In genomic region chr13:46675016-46675415, GRCh38 we compare ENCODE assay signal across 1 cellular context.
TF ChIP-seq lines count a peak whose summit lies in the region.

No MANE protein-coding gene starts in this region.

TF ChIP-seq in HEK293, 187 proteins besides CTCF, POLR2A, EP300 and RAD21 (continued from another document):
- TF ChIP-seq, protein P1, sequence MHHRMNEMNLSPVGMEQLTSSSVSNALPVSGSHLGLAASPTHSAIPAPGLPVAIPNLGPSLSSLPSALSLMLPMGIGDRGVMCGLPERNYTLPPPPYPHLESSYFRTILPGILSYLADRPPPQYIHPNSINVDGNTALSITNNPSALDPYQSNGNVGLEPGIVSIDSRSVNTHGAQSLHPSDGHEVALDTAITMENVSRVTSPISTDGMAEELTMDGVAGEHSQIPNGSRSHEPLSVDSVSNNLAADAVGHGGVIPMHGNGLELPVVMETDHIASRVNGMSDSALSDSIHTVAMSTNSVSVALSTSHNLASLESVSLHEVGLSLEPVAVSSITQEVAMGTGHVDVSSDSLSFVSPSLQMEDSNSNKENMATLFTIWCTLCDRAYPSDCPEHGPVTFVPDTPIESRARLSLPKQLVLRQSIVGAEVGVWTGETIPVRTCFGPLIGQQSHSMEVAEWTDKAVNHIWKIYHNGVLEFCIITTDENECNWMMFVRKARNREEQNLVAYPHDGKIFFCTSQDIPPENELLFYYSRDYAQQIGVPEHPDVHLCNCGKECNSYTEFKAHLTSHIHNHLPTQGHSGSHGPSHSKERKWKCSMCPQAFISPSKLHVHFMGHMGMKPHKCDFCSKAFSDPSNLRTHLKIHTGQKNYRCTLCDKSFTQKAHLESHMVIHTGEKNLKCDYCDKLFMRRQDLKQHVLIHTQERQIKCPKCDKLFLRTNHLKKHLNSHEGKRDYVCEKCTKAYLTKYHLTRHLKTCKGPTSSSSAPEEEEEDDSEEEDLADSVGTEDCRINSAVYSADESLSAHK (tag by site-specific recombination; IDR thresholded peaks at IDR 0.05), result peak; percentile 90
- TF ChIP-seq ZNF510 (tag by site-specific recombination; IDR thresholded peaks at IDR 0.05; ENCODE audit: insufficient replicate concordance), result peak; percentile 40
- no peak for TF ChIP-seq HOXA7 (CRISPR knock-in tag; IDR thresholded peaks at IDR 0.05; ENCODE audit: borderline replicate concordance)
- TF ChIP-seq ZNF350 (tag by site-specific recombination; IDR thresholded peaks at IDR 0.05), result no peak
- TF ChIP-seq ZNF274 (IDR thresholded peaks at IDR 0.05; ENCODE audit: low read length), result no peak
- TF ChIP-seq ZNF274 (tag by site-specific recombination; IDR thresholded peaks at IDR 0.05; ENCODE audit: borderline replicate concordance), result no peak
- TF ChIP-seq TRIM28 (IDR thresholded peaks at IDR 0.05; ENCODE audit: borderline replicate concordance, low read length), result no peak
- no peak for TF ChIP-seq KLF16 (tag by site-specific recombination; IDR thresholded peaks at IDR 0.05)
- TF ChIP-seq ZNF626 (tag by site-specific recombination; IDR thresholded peaks at IDR 0.05), result no peak
- TF ChIP-seq ZNF658 (tag by site-specific recombination; IDR thresholded peaks at IDR 0.05), result no peak
- peak; percentile 46; the same call in 1 of the 2 replicates for TF ChIP-seq ZNF394 (tag by site-specific recombination; IDR thresholded peaks at IDR 0.05; ENCODE audit: borderline replicate concordance)
- no peak for TF ChIP-seq ZNF670 (tag by site-specific recombination; IDR thresholded peaks at IDR 0.05; ENCODE audit: low read depth)
- TF ChIP-seq ZNF654 (tag by site-specific recombination; IDR thresholded peaks at IDR 0.05; ENCODE audit: low read depth), result no peak
- TF ChIP-seq TCF7L2 (IDR thresholded peaks at IDR 0.05; ENCODE audit: borderline replicate concordance, low read depth, low read length), result no peak
- no peak for TF ChIP-seq HOXC10 (CRISPR knock-in tag; IDR thresholded peaks at IDR 0.05)
- peak; percentile 31; the same call in 1 of the 2 replicates for TF ChIP-seq ZNF76 (tag by site-specific recombination; IDR thresholded peaks at IDR 0.05; ENCODE audit: borderline replicate concordance, low read depth)
- TF ChIP-seq ZNF391 (tag by site-specific recombination; IDR thresholded peaks at IDR 0.05; ENCODE audit: borderline replicate concordance, low read depth), result peak; percentile 71; the same call in 1 of the 2 replicates
- TF ChIP-seq SALL2 (tag by site-specific recombination; IDR thresholded peaks at IDR 0.05; ENCODE audit: borderline replicate concordance), result no peak
- peak; percentile 83 for TF ChIP-seq ZNF2 (tag by site-specific recombination; IDR thresholded peaks at IDR 0.05)
- no peak for TF ChIP-seq ZNF837 (tag by site-specific recombination; IDR thresholded peaks at IDR 0.05)
- no peak for TF ChIP-seq ZNF423 (tag by site-specific recombination; IDR thresholded peaks at IDR 0.05)
- no peak for TF ChIP-seq ZNF324 (tag by site-specific recombination; IDR thresholded peaks at IDR 0.05)
- TF ChIP-seq ZNF558 (tag by site-specific recombination; IDR thresholded peaks at IDR 0.05), result peak; percentile 66; the same call in 1 of the 2 replicates
- TF ChIP-seq ZNF600 (tag by site-specific recombination; IDR thresholded peaks at IDR 0.05), result peak; percentile 53
- TF ChIP-seq, protein P2, sequence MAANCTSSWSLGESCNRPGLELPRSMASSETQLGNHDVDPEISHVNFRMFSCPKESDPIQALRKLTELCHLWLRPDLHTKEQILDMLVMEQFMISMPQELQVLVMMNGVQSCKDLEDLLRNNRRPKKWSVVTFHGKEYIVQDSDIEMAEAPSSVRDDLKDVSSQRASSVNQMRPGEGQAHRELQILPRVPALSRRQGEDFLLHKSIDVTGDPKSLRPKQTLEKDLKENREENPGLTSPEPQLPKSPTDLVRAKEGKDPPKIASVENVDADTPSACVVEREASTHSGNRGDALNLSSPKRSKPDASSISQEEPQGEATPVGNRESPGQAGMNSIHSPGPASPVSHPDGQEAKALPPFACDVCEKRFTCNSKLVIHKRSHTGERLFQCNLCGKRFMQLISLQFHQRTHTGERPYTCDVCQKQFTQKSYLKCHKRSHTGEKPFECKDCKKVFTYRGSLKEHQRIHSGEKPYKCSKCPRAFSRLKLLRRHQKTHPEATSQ (tag by site-specific recombination; IDR thresholded peaks at IDR 0.05), result no peak
- TF ChIP-seq ZNF677 (tag by site-specific recombination; IDR thresholded peaks at IDR 0.05), result no peak
- TF ChIP-seq ZNF266 (tag by site-specific recombination; IDR thresholded peaks at IDR 0.05; ENCODE audit: low read depth), result no peak
- TF ChIP-seq ZNF623 (tag by site-specific recombination; IDR thresholded peaks at IDR 0.05), result no peak
- TF ChIP-seq, protein P3, sequence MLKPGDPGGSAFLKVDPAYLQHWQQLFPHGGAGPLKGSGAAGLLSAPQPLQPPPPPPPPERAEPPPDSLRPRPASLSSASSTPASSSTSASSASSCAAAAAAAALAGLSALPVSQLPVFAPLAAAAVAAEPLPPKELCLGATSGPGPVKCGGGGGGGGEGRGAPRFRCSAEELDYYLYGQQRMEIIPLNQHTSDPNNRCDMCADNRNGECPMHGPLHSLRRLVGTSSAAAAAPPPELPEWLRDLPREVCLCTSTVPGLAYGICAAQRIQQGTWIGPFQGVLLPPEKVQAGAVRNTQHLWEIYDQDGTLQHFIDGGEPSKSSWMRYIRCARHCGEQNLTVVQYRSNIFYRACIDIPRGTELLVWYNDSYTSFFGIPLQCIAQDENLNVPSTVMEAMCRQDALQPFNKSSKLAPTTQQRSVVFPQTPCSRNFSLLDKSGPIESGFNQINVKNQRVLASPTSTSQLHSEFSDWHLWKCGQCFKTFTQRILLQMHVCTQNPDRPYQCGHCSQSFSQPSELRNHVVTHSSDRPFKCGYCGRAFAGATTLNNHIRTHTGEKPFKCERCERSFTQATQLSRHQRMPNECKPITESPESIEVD (tag by site-specific recombination; IDR thresholded peaks at IDR 0.05), result peak; percentile 99
- TF ChIP-seq ZNF114 (tag by site-specific recombination; IDR thresholded peaks at IDR 0.05), result no peak
- peak; percentile 98 for TF ChIP-seq BCL11B (tag by site-specific recombination; IDR thresholded peaks at IDR 0.05; ENCODE audit: low read depth)
- no peak for TF ChIP-seq PRDM1 (tag by site-specific recombination; IDR thresholded peaks at IDR 0.05)
- TF ChIP-seq, protein P4, sequence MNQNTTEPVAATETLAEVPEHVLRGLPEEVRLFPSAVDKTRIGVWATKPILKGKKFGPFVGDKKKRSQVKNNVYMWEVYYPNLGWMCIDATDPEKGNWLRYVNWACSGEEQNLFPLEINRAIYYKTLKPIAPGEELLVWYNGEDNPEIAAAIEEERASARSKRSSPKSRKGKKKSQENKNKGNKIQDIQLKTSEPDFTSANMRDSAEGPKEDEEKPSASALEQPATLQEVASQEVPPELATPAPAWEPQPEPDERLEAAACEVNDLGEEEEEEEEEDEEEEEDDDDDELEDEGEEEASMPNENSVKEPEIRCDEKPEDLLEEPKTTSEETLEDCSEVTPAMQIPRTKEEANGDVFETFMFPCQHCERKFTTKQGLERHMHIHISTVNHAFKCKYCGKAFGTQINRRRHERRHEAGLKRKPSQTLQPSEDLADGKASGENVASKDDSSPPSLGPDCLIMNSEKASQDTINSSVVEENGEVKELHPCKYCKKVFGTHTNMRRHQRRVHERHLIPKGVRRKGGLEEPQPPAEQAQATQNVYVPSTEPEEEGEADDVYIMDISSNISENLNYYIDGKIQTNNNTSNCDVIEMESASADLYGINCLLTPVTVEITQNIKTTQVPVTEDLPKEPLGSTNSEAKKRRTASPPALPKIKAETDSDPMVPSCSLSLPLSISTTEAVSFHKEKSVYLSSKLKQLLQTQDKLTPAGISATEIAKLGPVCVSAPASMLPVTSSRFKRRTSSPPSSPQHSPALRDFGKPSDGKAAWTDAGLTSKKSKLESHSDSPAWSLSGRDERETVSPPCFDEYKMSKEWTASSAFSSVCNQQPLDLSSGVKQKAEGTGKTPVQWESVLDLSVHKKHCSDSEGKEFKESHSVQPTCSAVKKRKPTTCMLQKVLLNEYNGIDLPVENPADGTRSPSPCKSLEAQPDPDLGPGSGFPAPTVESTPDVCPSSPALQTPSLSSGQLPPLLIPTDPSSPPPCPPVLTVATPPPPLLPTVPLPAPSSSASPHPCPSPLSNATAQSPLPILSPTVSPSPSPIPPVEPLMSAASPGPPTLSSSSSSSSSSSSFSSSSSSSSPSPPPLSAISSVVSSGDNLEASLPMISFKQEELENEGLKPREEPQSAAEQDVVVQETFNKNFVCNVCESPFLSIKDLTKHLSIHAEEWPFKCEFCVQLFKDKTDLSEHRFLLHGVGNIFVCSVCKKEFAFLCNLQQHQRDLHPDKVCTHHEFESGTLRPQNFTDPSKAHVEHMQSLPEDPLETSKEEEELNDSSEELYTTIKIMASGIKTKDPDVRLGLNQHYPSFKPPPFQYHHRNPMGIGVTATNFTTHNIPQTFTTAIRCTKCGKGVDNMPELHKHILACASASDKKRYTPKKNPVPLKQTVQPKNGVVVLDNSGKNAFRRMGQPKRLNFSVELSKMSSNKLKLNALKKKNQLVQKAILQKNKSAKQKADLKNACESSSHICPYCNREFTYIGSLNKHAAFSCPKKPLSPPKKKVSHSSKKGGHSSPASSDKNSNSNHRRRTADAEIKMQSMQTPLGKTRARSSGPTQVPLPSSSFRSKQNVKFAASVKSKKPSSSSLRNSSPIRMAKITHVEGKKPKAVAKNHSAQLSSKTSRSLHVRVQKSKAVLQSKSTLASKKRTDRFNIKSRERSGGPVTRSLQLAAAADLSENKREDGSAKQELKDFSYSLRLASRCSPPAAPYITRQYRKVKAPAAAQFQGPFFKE (tag by site-specific recombination; IDR thresholded peaks at IDR 0.05; ENCODE audit: borderline replicate concordance), result no peak
- peak; percentile 42; the same call in 1 of the 2 replicates for TF ChIP-seq ZNF449 (tag by site-specific recombination; IDR thresholded peaks at IDR 0.05)
- TF ChIP-seq ZNF18 (tag by site-specific recombination; IDR thresholded peaks at IDR 0.05), result peak; percentile 71; the same call in 1 of the 2 replicates
- TF ChIP-seq EGR2 (tag by site-specific recombination; IDR thresholded peaks at IDR 0.05; ENCODE audit: low read depth), result no peak
- TF ChIP-seq ZNF23 (tag by site-specific recombination; IDR thresholded peaks at IDR 0.05; ENCODE audit: borderline replicate concordance), result no peak
- peak; percentile 14; the same call in 1 of the 2 replicates for TF ChIP-seq GLIS1 (tag by site-specific recombination; IDR thresholded peaks at IDR 0.05)
- TF ChIP-seq KLF7 (tag by site-specific recombination; IDR thresholded peaks at IDR 0.05; ENCODE audit: borderline replicate concordance), result no peak
TF ChIP-seq in HEK293: peak in this region for 55.
